Comparison of ENCODE assay signal across 26 cellular contexts in genomic region chr9:73579823-73580222, GRCh38.
DNase-seq lines count a peak whose midpoint lies in the region; ATAC-seq, FAIRE-seq and TF ChIP-seq lines count a peak whose summit lies in the region.
"Had no signal": no experiment of that assay in that cellular context is flagged by ENCODE, and none has a peak within 500 bp of the region (broad histone marks: within the 10 kb centered on the region; RNA-seq: fewer than 3 reads in every experiment).

No MANE protein-coding gene starts in this region.

- no peaks in the 10 kb centered on the region for H3K36me3 Mint-ChIP-seq in endothelial cell (ENCODE audit: low read depth, unreplicated experiment)

- TF ChIP-seq CTCF in HepG2 (CRISPR knock-in tag; IDR thresholded peaks at IDR 0.05) = no peak
- no peak for TF ChIP-seq CTCF in endothelial cell (IDR thresholded peaks at IDR 0.05; ENCODE audit: unreplicated experiment)

- no peak for TF ChIP-seq RAD21 in HepG2 (CRISPR knock-in tag; IDR thresholded peaks at IDR 0.05)

- peak; percentile 77 for ATAC-seq in HepG2
- ATAC-seq: HCT116, K562 had no signal

- no peak overlapping the region for H3K4me3 Mint-ChIP-seq in endothelial cell (ENCODE audit: unreplicated experiment)
- H3K4me3 Mint-ChIP-seq: CD4-positive, alpha-beta T cell; HFFc6 had no signal

- H3K9me3 Mint-ChIP-seq in endothelial cell (ENCODE audit: unreplicated experiment) = no peaks in the 10 kb centered on the region
- H3K9me3 Mint-ChIP-seq: CD4-positive, alpha-beta T cell had no signal

- no peak for TF ChIP-seq EP300 in HepG2 (IDR thresholded peaks at IDR 0.05; ENCODE audit: low read depth in 2 of 2, low read length in 2 of 2)
- TF ChIP-seq EP300 in HepG2 (CRISPR knock-in tag; IDR thresholded peaks at IDR 0.05; ENCODE audit: borderline replicate concordance) = no peak

- no peak overlapping the region for H3K27ac Mint-ChIP-seq in endothelial cell (ENCODE audit: unreplicated experiment)
- H3K27ac Mint-ChIP-seq: CD4-positive, alpha-beta T cell; HFFc6 had no signal

- H3K27me3 Mint-ChIP-seq in endothelial cell (ENCODE audit: unreplicated experiment) = no peaks in the 10 kb centered on the region
- H3K27me3 Mint-ChIP-seq: CD4-positive, alpha-beta T cell had no signal

- H3K9ac ChIP-seq in HepG2 (ENCODE audit: insufficient read depth, low read depth, low read length) = no peak overlapping the region

- no peaks in the 10 kb centered on the region for H3K36me3 ChIP-seq in HepG2 (replicated peaks in 1 of 2; ENCODE audit: control insufficient read depth in 1 of 2, insufficient read depth in 2 of 2, low read length in 2 of 2)

- in situ Hi-C loops in HepG2 (cut with HindIII; ENCODE audit: extremely low pct_ligation_motif_present, low pct_unique_long_range_greater_than_20kb) = no loop called here

- no TSS peak for BruUV-seq in HepG2 (replicated peaks; lab: Mats Ljungman, UMichigan)

- intact Hi-C loops in HepG2 (cut with micrococcal nuclease; ENCODE audit: unreplicated experiment) = no loop called here

- H3K27me3 ChIP-seq in HepG2 (ENCODE audit: control insufficient read depth in 1 of 2, insufficient read depth in 2 of 2, low read length in 2 of 2) = no peaks in the 10 kb centered on the region

- no peaks in the 10 kb centered on the region for H4K20me1 ChIP-seq in HepG2 (ENCODE audit: insufficient read depth, low read length)

- H3K4me2 ChIP-seq in HepG2 (ENCODE audit: low read depth, low read length) = 0 out of 2 replicates have a peak overlapping the region, but pooled peaks have one; percentile 7

- DNase-seq in DMS53 treated with DMSO at 0.1 percent for 48 hours (lab: John Stamatoyannopoulos, UW; ENCODE audit: unreplicated experiment) (peak; percentile 31), NCI-H774 (lab: John Stamatoyannopoulos, UW) (peak; percentile 21), HepG2 (ENCODE audit: low spot score) (peak; percentile 18), hippocampal formation (lab: John Stamatoyannopoulos, UW) (no peak), NCI-H1436 treated with DMSO at 0.1 percent for 48 hours (lab: John Stamatoyannopoulos, UW) (no peak), activated T-cell treated with anti-CD3 and anti-CD28 coated beads for 4 hours (no peak), endothelial cell (ENCODE audit: low spot score) (no peak)
- DNase-seq: ACHN; AML-193; Caco-2; CD4-positive, alpha-beta T cell; DMS153; DND-41; GOT3; H7; HFFc6; IMR-90 had no signal

- no peak overlapping the region for H3K4me3 ChIP-seq in HepG2 (replicated peaks in 1 of 3; ENCODE audit: insufficient read depth in 1 of 3, low read depth in 2 of 3, low read length in 3 of 3)
- H3K4me3 ChIP-seq: K562 had no signal

- no peak overlapping the region for H2AFZ ChIP-seq in HepG2 (ENCODE audit: low read length)

- CTCF ChIA-PET in HepG2 (lab: Yijun Ruan, JAX; ENCODE audit: low intra/inter-chr PET ratio, low total read pairs) = no interaction called here

- FAIRE-seq in HepG2 (lab: Jason Lieb, UNC) = no peak
- FAIRE-seq: A204.1, D721Med, G401.6, GM12892, GM18507, K562 had no signal

- peaks cover 9% of the 10 kb centered on the region for H3K4me1 ChIP-seq in HepG2 (ENCODE audit: insufficient read depth, low read length)
- H3K4me1 ChIP-seq: Caco-2 had no signal

- POLR2A ChIA-PET in HepG2 (lab: Yijun Ruan, JAX) = no interaction called here

- WGBS in HepG2 (ENCODE audit: low lambda C conversion rate) = 1% methylated on average over 2 of the region's 2 CpGs

- no peaks in the 10 kb centered on the region for H3K9me3 ChIP-seq in HepG2 (ENCODE audit: low read length)
- H3K9me3 ChIP-seq: Caco-2 had no signal

- H3K27ac ChIP-seq in HepG2 (ENCODE audit: extremely low read length, insufficient read depth, low read length) = no peak overlapping the region
- H3K27ac ChIP-seq: C4-2B, HL-60 had no signal

- no peak for TF ChIP-seq POLR2A in HepG2 (IDR thresholded peaks at IDR 0.05; ENCODE audit: insufficient read depth in 1 of 2, low read depth in 2 of 2, low read length in 2 of 2)

- no peaks in the 10 kb centered on the region for H3K4me1 Mint-ChIP-seq in endothelial cell (ENCODE audit: unreplicated experiment)

- no peaks in the 10 kb centered on the region for H3K79me2 ChIP-seq in HepG2 (ENCODE audit: insufficient read depth, low read length)

TF ChIP-seq in HepG2, 621 proteins besides CTCF, POLR2A, EP300 and RAD21 (continues in another document):
- TF ChIP-seq SOX13 (IDR thresholded peaks at IDR 0.05) (no peak), SOX13 (CRISPR knock-in tag; conservative IDR thresholded peaks at IDR 0.05 in 1 of 2, IDR thresholded peaks at IDR 0.05 in 1 of 2) (no peak), HMG20A (CRISPR knock-in tag; IDR thresholded peaks at IDR 0.05; ENCODE audit: borderline replicate concordance) (no peak; the same call in 1 of the 2 replicates), ZNF33A (CRISPR knock-in tag; IDR thresholded peaks at IDR 0.05; ENCODE audit: borderline replicate concordance) (no peak), ZNF768 (CRISPR knock-in tag; IDR thresholded peaks at IDR 0.05) (no peak), ZFAT (CRISPR knock-in tag; conservative IDR thresholded peaks at IDR 0.05) (no peak), ZKSCAN8 (CRISPR knock-in tag; IDR thresholded peaks at IDR 0.05; ENCODE audit: borderline replicate concordance) (no peak), PITX1 (CRISPR knock-in tag; IDR thresholded peaks at IDR 0.05) (no peak), GFI1 (CRISPR knock-in tag; IDR thresholded peaks at IDR 0.05; ENCODE audit: borderline replicate concordance) (0 out of 2 replicates have a peak, but pooled peaks have one; percentile 35), RERE (CRISPR knock-in tag; IDR thresholded peaks at IDR 0.05; ENCODE audit: low read depth) (no peak), MAFF (IDR thresholded peaks at IDR 0.05; ENCODE audit: low read depth, low read length) (peak; percentile 52), ARID2 (CRISPR knock-in tag; IDR thresholded peaks at IDR 0.05; ENCODE audit: borderline replicate concordance) (no peak), ZNF180 (CRISPR knock-in tag; IDR thresholded peaks at IDR 0.05; ENCODE audit: borderline replicate concordance, low read depth) (no peak), ZNF501 (CRISPR knock-in tag; IDR thresholded peaks at IDR 0.05) (no peak), ZNF557 (CRISPR knock-in tag; IDR thresholded peaks at IDR 0.05) (no peak)
- TF ChIP-seq, protein P1, sequence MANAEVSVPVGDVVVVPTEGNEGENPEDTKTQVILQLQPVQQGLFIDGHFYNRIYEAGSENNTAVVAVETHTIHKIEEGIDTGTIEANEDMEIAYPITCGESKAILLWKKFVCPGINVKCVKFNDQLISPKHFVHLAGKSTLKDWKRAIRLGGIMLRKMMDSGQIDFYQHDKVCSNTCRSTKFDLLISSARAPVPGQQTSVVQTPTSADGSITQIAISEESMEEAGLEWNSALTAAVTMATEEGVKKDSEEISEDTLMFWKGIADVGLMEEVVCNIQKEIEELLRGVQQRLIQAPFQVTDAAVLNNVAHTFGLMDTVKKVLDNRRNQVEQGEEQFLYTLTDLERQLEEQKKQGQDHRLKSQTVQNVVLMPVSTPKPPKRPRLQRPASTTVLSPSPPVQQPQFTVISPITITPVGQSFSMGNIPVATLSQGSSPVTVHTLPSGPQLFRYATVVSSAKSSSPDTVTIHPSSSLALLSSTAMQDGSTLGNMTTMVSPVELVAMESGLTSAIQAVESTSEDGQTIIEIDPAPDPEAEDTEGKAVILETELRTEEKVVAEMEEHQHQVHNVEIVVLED (CRISPR knock-in tag; IDR thresholded peaks at IDR 0.05; ENCODE audit: borderline replicate concordance) = no peak
- TF ChIP-seq, protein P2, sequence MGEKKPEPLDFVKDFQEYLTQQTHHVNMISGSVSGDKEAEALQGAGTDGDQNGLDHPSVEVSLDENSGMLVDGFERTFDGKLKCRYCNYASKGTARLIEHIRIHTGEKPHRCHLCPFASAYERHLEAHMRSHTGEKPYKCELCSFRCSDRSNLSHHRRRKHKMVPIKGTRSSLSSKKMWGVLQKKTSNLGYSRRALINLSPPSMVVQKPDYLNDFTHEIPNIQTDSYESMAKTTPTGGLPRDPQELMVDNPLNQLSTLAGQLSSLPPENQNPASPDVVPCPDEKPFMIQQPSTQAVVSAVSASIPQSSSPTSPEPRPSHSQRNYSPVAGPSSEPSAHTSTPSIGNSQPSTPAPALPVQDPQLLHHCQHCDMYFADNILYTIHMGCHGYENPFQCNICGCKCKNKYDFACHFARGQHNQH (CRISPR knock-in tag; IDR thresholded peaks at IDR 0.05) = no peak

Comparison
In these comparisons a context has a peak if more than half of its experiments do, and no peak if none do; other contexts are left out.
1. DNase-seq: peak in DMS53 treated with DMSO at 0.1 percent for 48 hours (single experiment), NCI-H774 (single experiment) and HepG2 (single experiment); none in hippocampal formation (0 of 2), NCI-H1436 treated with DMSO at 0.1 percent for 48 hours (single experiment), activated T-cell treated with anti-CD3 and anti-CD28 coated beads for 4 hours (single experiment) and endothelial cell (single experiment).